ENCODE assay signal across 24 cellular contexts in the genomic region with DNA sequence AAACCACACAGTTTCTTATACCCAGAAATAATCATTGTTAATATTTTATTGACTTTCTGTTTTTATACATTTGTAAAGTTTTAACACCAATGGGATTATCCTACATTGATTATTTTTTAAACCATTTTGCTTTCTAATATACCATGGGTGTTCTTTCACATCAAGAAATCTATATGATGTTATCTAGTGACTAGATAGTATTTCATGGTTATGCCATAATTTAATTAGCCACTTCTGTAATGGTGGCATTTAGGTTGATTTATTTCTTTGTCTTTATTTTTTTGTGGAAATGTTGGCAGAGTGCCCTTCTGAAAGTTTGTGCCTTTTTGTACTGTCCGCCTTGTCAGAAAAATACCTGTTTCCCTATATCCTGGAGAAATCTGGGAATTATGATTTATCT.
"Had no signal": no experiment of that assay in that cellular context is flagged by ENCODE, and none has a peak within 500 bp of the region (broad histone marks: within the 10 kb centered on the region; RNA-seq: fewer than 3 reads in every experiment).

No MANE protein-coding gene starts in this region.

- H3K9ac ChIP-seq: KMS-11 had no signal

- H3K27me3 ChIP-seq: SJSA1 had no signal

- DNase-seq: Kasumi-1, MM.1S, NCI-H1105, NCI-H1417, NCI-H1436 treated with DMSO at 0.1 percent for 48 hours, NCI-H1694, NCI-H187 treated with DMSO at 0.1 percent for 48 hours, NCI-H2081, NCI-H2107, NCI-H2227 treated with DMSO at 0.1 percent for 48 hours, NCI-H510A, NCI-H524 treated with DMSO at 0.1 percent for 48 hours, NCI-H82, Right ventricle myocardium superior, RPMI8226, SIG-M5, T-helper 1 cell had no signal

- H3K4me3 ChIP-seq: K562, SJSA1, SK-N-MC had no signal

- H3K36me3 ChIP-seq: SJSA1 had no signal

- H3K27ac ChIP-seq: HL-60, KMS-11, SJSA1, SK-N-MC had no signal

- H3K4me2 ChIP-seq: KMS-11 had no signal

- H3K4me1 ChIP-seq: SJSA1 had no signal

- H3K9me3 ChIP-seq: SJSA1 had no signal

- FAIRE-seq: HTR-8/SVneo, K562, RCC 7860 had no signal
